10 cellular contexts compared by ENCODE assay signal in genomic region chr4:165874072-165874798, GRCh38. TPM values are rescaled to one million over a fixed set of nuclear protein-coding genes. Genes with fewer than 3 reads are reported as not detected.
DNase-seq lines count a peak whose midpoint lies in the region; ATAC-seq, FAIRE-seq and TF ChIP-seq lines count a peak whose summit lies in the region.
"Had no signal": no experiment of that assay in that cellular context is flagged by ENCODE, and none has a peak within 500 bp of the region (broad histone marks: within the 10 kb centered on the region; RNA-seq: fewer than 3 reads in every experiment).

No MANE protein-coding gene starts in this region.

- peaks cover 26% of the 10 kb centered on the region for H3K4me1 Mint-ChIP-seq in nephron progenitor cell

- H3K27ac ChIP-seq in HUES64 (ENCODE audit: low read depth, low read length): no peak overlapping the region
- H3K27ac ChIP-seq in endothelial cell of umbilical vein (ENCODE audit: insufficient read depth, low read depth, low read length): no peak overlapping the region

- H3K4me3 ChIP-seq in AG09309 (ENCODE audit: control insufficient read depth, low read depth, low read length) (peak overlapping the region; percentile 47; the same call in 1 of the 2 replicates), HUES64 (ENCODE audit: low read length) (peak overlapping the region; percentile 67), endothelial cell of umbilical vein (replicated peaks in 1 of 3; ENCODE audit: insufficient read depth in 1 of 3, low read depth in 1 of 3, low read length in 3 of 3) (peak overlapping the region; percentile 45 to 65 (median 58))

- H3K79me2 ChIP-seq in endothelial cell of umbilical vein (ENCODE audit: control insufficient read depth, insufficient read depth, low read length): no peaks in the 10 kb centered on the region

- H3K9me3 ChIP-seq in HUES64 (ENCODE audit: insufficient read depth, low read depth, low read length) (no peaks in the 10 kb centered on the region), endothelial cell of umbilical vein (replicated peaks; ENCODE audit: control insufficient read depth, insufficient read depth, low read length) (no peaks in the 10 kb centered on the region)

- CTCF ChIA-PET in endothelial cell of umbilical vein (lab: Charles Lee): interaction anchor here (0.8 to 2.3 kb wide), 7 partner anchors 8 to 381 kb away, joined by 3 to 16 read pairs (median 3); no protein-coding TSS in a partner anchor

- H3K4me1 ChIP-seq in HUES64 (ENCODE audit: insufficient read depth, low read length) (peaks cover 9% of the 10 kb centered on the region; the same call in 1 of the 2 replicates), endothelial cell of umbilical vein (ENCODE audit: control insufficient read depth, extremely low read depth, insufficient read depth, low read length) (peaks cover 22% of the 10 kb centered on the region)

- peak; percentile 15 for FAIRE-seq in endothelial cell of umbilical vein (lab: Jason Lieb, UNC)

- peaks cover 82% of the 10 kb centered on the region for H3K27me3 Mint-ChIP-seq in nephron progenitor cell (ENCODE audit: low read depth, poor library complexity)

- no peaks in the 10 kb centered on the region for H4K20me1 ChIP-seq in endothelial cell of umbilical vein (replicated peaks; ENCODE audit: control insufficient read depth, extremely low read depth, insufficient read depth, low read length)

- H3K27ac Mint-ChIP-seq in nephron progenitor cell: no peak overlapping the region

- TF ChIP-seq CTCF in AG09309 (IDR thresholded peaks at IDR 0.05; ENCODE audit: control insufficient read depth, insufficient read depth, low read depth, low read length, missing control alignments) (no peak), endothelial cell of umbilical vein (IDR thresholded peaks at IDR 0.05; ENCODE audit: extremely low read depth in 1 of 2, insufficient read depth in 1 of 2, low read depth in 1 of 2, low read length in 2 of 2) (no peak), nephron progenitor cell (IDR thresholded peaks at IDR 0.05) (no peak)

- ATAC-seq in GM19467 (IDR thresholded peaks at IDR 0.05; ENCODE audit: unreplicated experiment): no peak

- no peak for DNase-seq in AG09309 (ENCODE audit: low read depth)
- DNase-seq in endothelial cell of umbilical vein (ENCODE audit: low read depth, low spot score): peak; percentile 37
- DNase-seq in nephron progenitor cell: peak; percentile 18
- DNase-seq in NCI-H187 treated with DMSO at 0.1 percent for 48 hours (lab: John Stamatoyannopoulos, UW): no peak
- no peak for DNase-seq in DMS114 treated with DMSO at 0.1 percent for 48 hours (lab: John Stamatoyannopoulos, UW; ENCODE audit: unreplicated experiment)
- no peak for DNase-seq in activated naive CD4-positive, alpha-beta T cell treated with Interleukin-2 at 50 U/mL for 16 hours
- DNase-seq: activated CD4-positive, alpha-beta T cell treated with anti-CD3 and anti-CD28 coated beads for 4 hours; naive B cell had no signal

- H3K27me3 ChIP-seq in HUES64 (ENCODE audit: insufficient read depth, low read length): peaks cover 73% of the 10 kb centered on the region
- peaks cover 0 to 2% of the 10 kb centered on the region in 2 experiments for H3K27me3 ChIP-seq in endothelial cell of umbilical vein (ENCODE audit: control insufficient read depth in 2 of 2, insufficient read depth in 2 of 2, low read length in 2 of 2)

- intact Hi-C loops in endothelial cell of umbilical vein (cut with micrococcal nuclease): loop anchor here (5.0 to 10.0 kb wide), 3 partner anchors 109 to 382 kb away; no protein-coding TSS in a partner anchor

- TSS peak; percentile 18 for BruUV-seq in endothelial cell of umbilical vein (replicated peaks; lab: Mats Ljungman, UMichigan)

- no peak for TF ChIP-seq POLR2A in endothelial cell of umbilical vein (IDR thresholded peaks at IDR 0.05; ENCODE audit: low read depth, low read length)

- POLR2A ChIA-PET in endothelial cell of umbilical vein (lab: Charles Lee): no interaction called here

- WGBS in HUES64: under 1% methylated on average over 28 of the region's 28 CpGs

- peak overlapping the region; percentile 81 for H3K4me3 Mint-ChIP-seq in nephron progenitor cell

- no peaks in the 10 kb centered on the region for H3K9me3 Mint-ChIP-seq in nephron progenitor cell

- no peak overlapping the region for H3K9ac ChIP-seq in HUES64 (ENCODE audit: low read depth, low read length)
- peak overlapping the region; percentile 43 for H3K9ac ChIP-seq in endothelial cell of umbilical vein (replicated peaks; ENCODE audit: extremely low read depth, insufficient read depth, low read length)

- dilution Hi-C loops in endothelial cell of umbilical vein (cut with MboI; ENCODE audit: extremely low pct_ligation_motif_present, low sequenced_read_pairs): no loop called here

- H3K4me2 ChIP-seq in endothelial cell of umbilical vein (ENCODE audit: insufficient read depth, low read length): peak overlapping the region; percentile 98

- H2AFZ ChIP-seq in endothelial cell of umbilical vein (ENCODE audit: low read depth, low read length): peak overlapping the region; percentile 93

- H3K36me3 ChIP-seq in HUES64 (ENCODE audit: insufficient read depth, low read length): no peaks in the 10 kb centered on the region
- H3K36me3 ChIP-seq in endothelial cell of umbilical vein (ENCODE audit: control insufficient read depth in 2 of 2, extremely low read depth in 1 of 2, insufficient read depth in 2 of 2, low read length in 2 of 2): no peaks in the 10 kb centered on the region

- H3K9me1 ChIP-seq in endothelial cell of umbilical vein (replicated peaks; ENCODE audit: control insufficient read depth, extremely low read depth, insufficient read depth, low read length): no peaks in the 10 kb centered on the region

- no peaks in the 10 kb centered on the region for H3K36me3 Mint-ChIP-seq in nephron progenitor cell (ENCODE audit: low read depth)
- H3K36me3 Mint-ChIP-seq: naive B cell had no signal

TF ChIP-seq in endothelial cell of umbilical vein, 7 proteins besides CTCF, POLR2A, EP300 and RAD21:
- TF ChIP-seq MAX (IDR thresholded peaks at IDR 0.05; ENCODE audit: insufficient read depth, insufficient read length) (no peak), POLR2AphosphoS5 (IDR thresholded peaks at IDR 0.05; ENCODE audit: insufficient read depth, low read depth, low read length) (no peak), JUN (IDR thresholded peaks at IDR 0.05; ENCODE audit: borderline replicate concordance, insufficient read depth, insufficient read length, low read depth) (no peak), FOS (IDR thresholded peaks at IDR 0.05; ENCODE audit: borderline replicate concordance, insufficient read depth, low read length) (no peak), EZH2 (IDR thresholded peaks at IDR 0.05; ENCODE audit: borderline replicate concordance, low read depth, low read length, severe bottlenecking) (no peak), MYC (IDR thresholded peaks at IDR 0.05; ENCODE audit: low read depth, low read length) (no peak), GATA2 (IDR thresholded peaks at IDR 0.05; ENCODE audit: insufficient read depth, insufficient read length, low read depth, low read length) (no peak)

RNA-seq across cellular contexts. Expression of gene TLL1, which starts 1.2 kb away (rescaled TPM):
- polyA plus RNA-seq in HUES64 (2013, experiment 1 of 2): 0.40 TPM
- polyA plus RNA-seq in HUES64 (2013, experiment 2 of 2): 0.44 TPM
- 1.3 and 1.4 TPM in 2 replicates for total RNA-seq in endothelial cell of umbilical vein
- polyA plus RNA-seq in endothelial cell of umbilical vein: 0.25 and 0.41 TPM in 2 replicates
- polyA plus RNA-seq in endothelial cell of umbilical vein (2011; cell fraction: cytosol; rRNA removed): 0.54 and 0.56 TPM in 2 replicates
- polyA plus RNA-seq in endothelial cell of umbilical vein (2011; cell fraction: nucleus; rRNA removed): 0.90 and 1.5 TPM in 2 replicates
- 1.7 and 4.6 TPM in 2 replicates for polyA plus RNA-seq in endothelial cell of umbilical vein (2012)
- 2.2 and 3.2 TPM in 2 replicates for polyA minus RNA-seq in endothelial cell of umbilical vein
- polyA minus RNA-seq in endothelial cell of umbilical vein (2011; cell fraction: cytosol; rRNA and poly(A)+ RNA removed): 0.41 TPM
- 4.6 and 4.9 TPM in 2 replicates for polyA minus RNA-seq in endothelial cell of umbilical vein (2011; cell fraction: nucleus; rRNA and poly(A)+ RNA removed)

Comparison
In these comparisons a context has a peak if more than half of its experiments do, and no peak if none do; other contexts are left out.
1. DNase-seq: peak in endothelial cell of umbilical vein (single experiment) and nephron progenitor cell (single experiment); none in AG09309 (single experiment), NCI-H187 treated with DMSO at 0.1 percent for 48 hours (single experiment), DMS114 treated with DMSO at 0.1 percent for 48 hours (single experiment) and activated naive CD4-positive, alpha-beta T cell treated with Interleukin-2 at 50 U/mL for 16 hours (single experiment).
2. Peak in every context shown above with its lines, with median percentiles within 50 percentile points of each other: H3K4me3 ChIP-seq.